ENCODE assay signal across 23 cellular contexts in the genomic region with DNA sequence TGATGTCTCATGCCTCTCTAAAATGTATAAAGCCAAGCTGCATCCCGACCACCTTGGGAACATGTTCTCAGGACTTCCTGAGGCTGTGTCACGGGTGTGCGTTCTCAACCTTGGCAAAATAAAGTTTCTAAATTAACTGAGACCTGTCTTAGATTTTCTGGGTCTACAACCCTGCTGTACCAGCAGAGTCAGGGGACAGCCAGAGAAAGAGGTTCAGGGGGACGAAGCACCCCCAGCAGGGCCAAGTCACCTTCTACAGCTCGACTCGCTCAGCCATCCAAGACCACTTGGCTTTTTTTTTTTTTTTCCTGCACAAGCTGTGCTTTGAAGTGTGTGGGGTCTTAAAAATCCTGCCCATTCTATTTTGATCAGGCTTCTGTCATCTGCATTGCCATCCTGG.
"Had no signal": no experiment of that assay in that cellular context is flagged by ENCODE, and none has a peak within 500 bp of the region (broad histone marks: within the 10 kb centered on the region; RNA-seq: fewer than 3 reads in every experiment).

No MANE protein-coding gene starts in this region.

- H3K36me3 ChIP-seq: ascending aorta, cardiac muscle cell, colonic mucosa, tibial nerve had no signal

- H3K4me1 Mint-ChIP-seq: activated naive CD4-positive, alpha-beta T cell treated with anti-CD3 and anti-CD28 coated beads, Interleukin-2, amount 10 ng/mL, durations not matched to agents 7 days and 5 days; activated naive CD8-positive, alpha-beta T cell treated with anti-CD3 and anti-CD28 coated beads, Interleukin-2, amount 10 ng/mL, durations not matched to agents 7 days and 5 days had no signal

- H3K36me3 Mint-ChIP-seq: activated naive CD4-positive, alpha-beta T cell treated with anti-CD3 and anti-CD28 coated beads, Interleukin-2, amount 10 ng/mL, durations not matched to agents 7 days and 5 days; activated naive CD8-positive, alpha-beta T cell treated with anti-CD3 and anti-CD28 coated beads, Interleukin-2, amount 10 ng/mL, durations not matched to agents 7 days and 5 days; brain; naive thymus-derived CD4-positive, alpha-beta T cell; stimulated activated naive B cell treated with anti-CD40 and anti-IgM and Interleukin-4, amounts not matched to agents 10 μg/mL and 1 μg/mL and 100 μg/mL, for 72 hours had no signal

- H3K27ac Mint-ChIP-seq: activated naive CD4-positive, alpha-beta T cell treated with anti-CD3 and anti-CD28 coated beads, Interleukin-2, amount 10 ng/mL, durations not matched to agents 7 days and 5 days; activated naive CD8-positive, alpha-beta T cell treated with anti-CD3 and anti-CD28 coated beads, Interleukin-2, amount 10 ng/mL, durations not matched to agents 7 days and 5 days; stimulated activated naive B cell treated with anti-CD40 and anti-IgM and Interleukin-4, amounts not matched to agents 10 μg/mL and 1 μg/mL and 100 μg/mL, for 72 hours had no signal

- H3K9me3 ChIP-seq: ascending aorta, colonic mucosa, tibial nerve had no signal

- H3K9me3 Mint-ChIP-seq: activated naive CD4-positive, alpha-beta T cell treated with anti-CD3 and anti-CD28 coated beads, Interleukin-2, amount 10 ng/mL, durations not matched to agents 7 days and 5 days; activated naive CD8-positive, alpha-beta T cell treated with anti-CD3 and anti-CD28 coated beads, Interleukin-2, amount 10 ng/mL, durations not matched to agents 7 days and 5 days; naive thymus-derived CD4-positive, alpha-beta T cell had no signal

- H3K4me2 ChIP-seq: smooth muscle cell had no signal

- H3K27ac ChIP-seq: ascending aorta, cardiac muscle cell, colonic mucosa had no signal

- DNase-seq: activated CD4-positive, alpha-beta T cell treated with anti-CD3 and anti-CD28 coated beads for 4 hours; activated CD4-positive, alpha-beta T cell treated with anti-CD3 and anti-CD28 coated beads, Interleukin-2, amount 50 U/mL, for 4 hours; activated CD4-positive, CD25-positive, alpha-beta regulatory T cell; activated gamma-delta T cell; activated naive CD4-positive, alpha-beta T cell treated with anti-CD3 and anti-CD28 coated beads, Interleukin-2, amount 10 ng/mL, durations not matched to agents 7 days and 5 days; activated naive CD8-positive, alpha-beta T cell treated with anti-CD3 and anti-CD28 coated beads, Interleukin-2, amount 10 ng/mL, durations not matched to agents 7 days and 5 days; cerebellar nuclear complex; effector CD8-positive, alpha-beta T cell; mammary epithelial cell; midbrain; naive thymus-derived CD4-positive, alpha-beta T cell; stimulated activated CD4-positive, alpha-beta T cell treated with anti-CD3 and anti-CD28 coated beads, Interleukin-15, amount 100 ng/mL, for 24 hours; stimulated activated CD4-positive, alpha-beta T cell treated with anti-CD3 and anti-CD28 coated beads, Interleukin-2, amount 100 ng/mL, for 24 hours; stimulated activated naive B cell treated with anti-CD40 and anti-IgM and Interleukin-4, amounts not matched to agents 10 μg/mL and 1 μg/mL and 100 μg/mL, for 72 hours had no signal

- H3K4me3 ChIP-seq: ascending aorta, cardiac muscle cell, colonic mucosa, smooth muscle cell, tibial nerve had no signal

- FAIRE-seq: frontal cortex, islet of Langerhans, urothelium cell line had no signal

- H3K27me3 ChIP-seq: ascending aorta, colonic mucosa had no signal

- ATAC-seq: naive thymus-derived CD4-positive, alpha-beta T cell had no signal

- H3K4me3 Mint-ChIP-seq: activated naive CD4-positive, alpha-beta T cell treated with anti-CD3 and anti-CD28 coated beads, Interleukin-2, amount 10 ng/mL, durations not matched to agents 7 days and 5 days; activated naive CD8-positive, alpha-beta T cell treated with anti-CD3 and anti-CD28 coated beads, Interleukin-2, amount 10 ng/mL, durations not matched to agents 7 days and 5 days; brain; naive thymus-derived CD4-positive, alpha-beta T cell; stimulated activated naive B cell treated with anti-CD40 and anti-IgM and Interleukin-4, amounts not matched to agents 10 μg/mL and 1 μg/mL and 100 μg/mL, for 72 hours had no signal

- H3K4me1 ChIP-seq: ascending aorta, colonic mucosa had no signal
